ENCODE assay signal across 8 cellular contexts in the genomic region with DNA sequence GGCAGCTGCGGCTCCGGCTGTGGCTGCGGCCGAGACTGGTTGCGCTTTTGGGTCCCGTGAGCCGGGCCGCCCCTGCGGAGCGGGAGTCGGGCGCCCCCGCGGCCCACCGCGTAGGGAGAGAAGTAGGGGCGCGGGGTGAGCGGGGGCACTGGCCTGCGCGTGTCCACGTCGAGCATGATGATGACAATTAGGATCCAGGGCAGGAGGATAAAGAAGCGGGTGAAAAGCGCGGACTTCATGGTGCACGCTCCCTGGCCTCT. TPM values are rescaled to one million over a fixed set of nuclear protein-coding genes. Genes with fewer than 3 reads are reported as not detected.
DNase-seq lines count a peak whose midpoint lies in the region; ATAC-seq, FAIRE-seq and TF ChIP-seq lines count a peak whose summit lies in the region.

No MANE protein-coding gene starts in this region.

- no peak for TF ChIP-seq POLR2A in A549 (IDR thresholded peaks at IDR 0.05; ENCODE audit: low read length)

- H3K36me3 ChIP-seq in H7 (replicated peaks; ENCODE audit: control insufficient read depth, insufficient read depth, low read length) (no peaks in the 10 kb centered on the region), ascending aorta (no peaks in the 10 kb centered on the region), lower lobe of right lung (no peaks in the 10 kb centered on the region)

- peak overlapping the region; percentile 99 for H3K4me2 ChIP-seq in A549

- ATAC-seq in A549 (peak; percentile 26 to 55; a peak in 5 of 6 replicates), lower lobe of right lung (peak in 1 of 2 donors; percentile 23), HG03039 (IDR thresholded peaks at IDR 0.05; ENCODE audit: unreplicated experiment) (no peak)

- 0% methylated on average over 4 of the region's 27 CpGs for WGBS in A549 (ENCODE audit: missing lambda C conversion rate)

- H3K27me3 ChIP-seq in H7 (ENCODE audit: control insufficient read depth, insufficient read depth, low read length) (peaks cover 48% of the 10 kb centered on the region), ascending aorta (no peaks in the 10 kb centered on the region), lower lobe of right lung (ENCODE audit: low read depth) (peaks cover 50% of the 10 kb centered on the region)

- TF ChIP-seq EP300 in A549 (IDR thresholded peaks at IDR 0.05): no peak

- FAIRE-seq in A549 (lab: Jason Lieb, UNC): no peak

- H3K27ac ChIP-seq in A549 (peak overlapping the region in 1 of 2 experiments; percentile 58; a peak in 1 of 6 replicates), ascending aorta (no peak overlapping the region), lower lobe of right lung (no peak overlapping the region)

- TF ChIP-seq CTCF in A549 (IDR thresholded peaks at IDR 0.05) (no peak), ascending aorta (IDR thresholded peaks at IDR 0.05) (no peak), lower lobe of right lung (IDR thresholded peaks at IDR 0.05) (peak; percentile 8)

- POLR2A ChIA-PET in A549 (lab: Yijun Ruan, JAX): no interaction called here

- intact Hi-C loops in ascending aorta (cut with DNase I): no loop called here
- intact Hi-C loops in lower lobe of right lung (cut with DNase I): no loop called here

- TF ChIP-seq RAD21 in A549 (conservative IDR thresholded peaks at IDR 0.05 in 1 of 2, IDR thresholded peaks at IDR 0.05 in 1 of 2): no peak

- peak overlapping the region; percentile 58 for H3K4me3 ChIP-seq in A549
- peak overlapping the region; percentile 49 for H3K4me3 ChIP-seq in H7 (ENCODE audit: insufficient read depth, low read depth, low read length)
- peak overlapping the region; percentile 70 to 71 for H3K4me3 ChIP-seq in ascending aorta
- H3K4me3 ChIP-seq in lower lobe of right lung: peak overlapping the region; percentile 62

- H3K4me1 ChIP-seq in A549 (0 out of 3 replicates have a peak, but pooled peaks cover 3% of the 10 kb centered on the region), ascending aorta (peaks cover 0 to 13% of the 10 kb centered on the region in 2 donors), lower lobe of right lung (peaks cover 21% of the 10 kb centered on the region)

- CTCF ChIA-PET in A549 (lab: Yijun Ruan, JAX): interaction anchor here (0.6 to 2.1 kb wide), 17 partner anchors 10 to 755 kb away, joined by 3 to 14 read pairs (median 4); no protein-coding TSS in a partner anchor

- DNase-seq in A549 (ENCODE audit: low read depth in 1 of 2, low spot score in 1 of 2) (no peak), H7 (no peak), ascending aorta (ENCODE audit: low spot score in 2 of 2) (no peak), lower lobe of right lung (no peak), Kasumi-1 (lab: John Stamatoyannopoulos, UW) (no peak), islet precursor cell (no peak), NCI-H510A treated with DMSO at 0.1 percent for 48 hours (lab: John Stamatoyannopoulos, UW) (no peak)

- no peaks in the 10 kb centered on the region for H3K9me3 ChIP-seq in A549
- no peaks in the 10 kb centered on the region for H3K9me3 ChIP-seq in ascending aorta
- no peaks in the 10 kb centered on the region for H3K9me3 ChIP-seq in lower lobe of right lung

TF ChIP-seq in A549, 52 proteins besides CTCF, POLR2A, EP300 and RAD21:
- no peak for TF ChIP-seq HOXB5 (CRISPR knock-in tag; IDR thresholded peaks at IDR 0.05)
- TF ChIP-seq, protein P1, sequence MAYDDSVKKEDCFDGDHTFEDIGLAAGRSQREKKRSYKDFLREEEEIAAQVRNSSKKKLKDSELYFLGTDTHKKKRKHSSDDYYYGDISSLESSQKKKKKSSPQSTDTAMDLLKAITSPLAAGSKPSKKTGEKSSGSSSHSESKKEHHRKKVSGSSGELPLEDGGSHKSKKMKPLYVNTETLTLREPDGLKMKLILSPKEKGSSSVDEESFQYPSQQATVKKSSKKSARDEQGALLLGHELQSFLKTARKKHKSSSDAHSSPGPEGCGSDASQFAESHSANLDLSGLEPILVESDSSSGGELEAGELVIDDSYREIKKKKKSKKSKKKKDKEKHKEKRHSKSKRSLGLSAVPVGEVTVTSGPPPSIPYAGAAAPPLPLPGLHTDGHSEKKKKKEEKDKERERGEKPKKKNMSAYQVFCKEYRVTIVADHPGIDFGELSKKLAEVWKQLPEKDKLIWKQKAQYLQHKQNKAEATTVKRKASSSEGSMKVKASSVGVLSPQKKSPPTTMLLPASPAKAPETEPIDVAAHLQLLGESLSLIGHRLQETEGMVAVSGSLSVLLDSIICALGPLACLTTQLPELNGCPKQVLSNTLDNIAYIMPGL (CRISPR knock-in tag; IDR thresholded peaks at IDR 0.05; ENCODE audit: borderline replicate concordance): no peak
- no peak for TF ChIP-seq EHMT2 (IDR thresholded peaks at IDR 0.05; ENCODE audit: low read depth)

RNA-seq across cellular contexts. Expression of gene B3GAT2, which starts 0.7 kb away (rescaled TPM):
- 0.08 and 0.10 TPM in 2 replicates for polyA plus RNA-seq in A549 (2011; rRNA removed)
- polyA plus RNA-seq in A549 (2012; cell fraction: cytosol; rRNA removed): 0.01 TPM in 2 replicates
- polyA plus RNA-seq in A549 (2012; cell fraction: nucleus; rRNA removed): 0.01 and 0.02 TPM in 2 replicates
- 0.03 to 0.05 TPM (median 0.05 TPM) in 3 replicates for polyA plus RNA-seq in A549 (2017; fragmentation: RNase III; extraction: RNeasy Plus Mini Kit Qiagen cat#74134 plus additional on column Dnase treatment)
- not detected in 2 replicates for polyA minus RNA-seq in A549 (2011; rRNA and poly(A)+ RNA removed)
- 0.18 and 0.28 TPM in 2 replicates for total RNA-seq in H7 (2014; rRNA removed; shearing (Covaris generic))
- not detected for total RNA-seq in ascending aorta
- 0.12 TPM for total RNA-seq in lower lobe of right lung
